In genomic region chr9:36825179-36825578, GRCh38 we compare ENCODE assay signal across 20 cellular contexts.
A peak's percentile ranks its signal among the peaks of the same experiment; 100 is the strongest.
DNase-seq lines count a peak whose midpoint lies in the region; ATAC-seq, FAIRE-seq and TF ChIP-seq lines count a peak whose summit lies in the region.
"Had no signal": no experiment of that assay in that cellular context is flagged by ENCODE, and none has a peak within 500 bp of the region (broad histone marks: within the 10 kb centered on the region; RNA-seq: fewer than 3 reads in every experiment).

No MANE protein-coding gene starts in this region.

- no peaks in the 10 kb centered on the region for H3K79me2 ChIP-seq in HepG2 (ENCODE audit: insufficient read depth, low read length)
- H3K79me2 ChIP-seq in PC-3 (ENCODE audit: low read length): no peaks in the 10 kb centered on the region

- no peaks in the 10 kb centered on the region for H4K20me1 ChIP-seq in HepG2 (ENCODE audit: insufficient read depth, low read length)
- H4K20me1 ChIP-seq in PC-3 (ENCODE audit: low read length): no peaks in the 10 kb centered on the region

- H3K9ac ChIP-seq in HepG2 (ENCODE audit: insufficient read depth, low read depth, low read length) (no peak overlapping the region), kidney (ENCODE audit: low read length in 2 of 2) (no peak overlapping the region), PC-3 (ENCODE audit: low read length) (no peak overlapping the region)
- H3K9ac ChIP-seq: GM23248 had no signal

- intact Hi-C loops in HepG2 (cut with micrococcal nuclease; ENCODE audit: unreplicated experiment): no loop called here
- intact Hi-C loops in right lobe of liver (cut with DNase I): no loop called here
- intact Hi-C loops in kidney (cut with DNase I): no loop called here
- intact Hi-C loops in posterior vena cava (cut with DNase I): no loop called here
- intact Hi-C loops in PC-3 (cut with micrococcal nuclease): no loop called here

- no peaks in the 10 kb centered on the region for H3K4me1 ChIP-seq in HepG2 (ENCODE audit: insufficient read depth, low read length)
- no peaks in the 10 kb centered on the region for H3K4me1 ChIP-seq in right lobe of liver
- H3K4me1 ChIP-seq in kidney (ENCODE audit: control insufficient read depth in 1 of 2, insufficient read depth in 1 of 2, low read depth in 1 of 2, low read length in 2 of 2): no peaks in the 10 kb centered on the region
- H3K4me1 ChIP-seq in PC-3 (ENCODE audit: insufficient read depth, low read length): no peaks in the 10 kb centered on the region

- H3K36me3 ChIP-seq in HepG2 (replicated peaks in 1 of 2; ENCODE audit: control insufficient read depth in 1 of 2, insufficient read depth in 2 of 2, low read length in 2 of 2) (no peaks in the 10 kb centered on the region), right lobe of liver (no peaks in the 10 kb centered on the region), kidney (ENCODE audit: control insufficient read depth in 1 of 2, insufficient read depth in 2 of 2, low read length in 2 of 2) (no peaks in the 10 kb centered on the region), PC-3 (ENCODE audit: low read depth, low read length) (no peaks in the 10 kb centered on the region)

- H3K27me3 ChIP-seq in HepG2 (ENCODE audit: control insufficient read depth in 1 of 2, insufficient read depth in 2 of 2, low read length in 2 of 2): peaks cover 3 to 14% of the 10 kb centered on the region in 2 experiments; a peak in 1 of 5 replicates
- H3K27me3 ChIP-seq in right lobe of liver: no peaks in the 10 kb centered on the region
- H3K27me3 ChIP-seq in PC-3 (ENCODE audit: low read length): peaks cover 25% of the 10 kb centered on the region

- no peaks in the 10 kb centered on the region for H3K9me3 ChIP-seq in HepG2 (ENCODE audit: low read length)
- no peaks in the 10 kb centered on the region for H3K9me3 ChIP-seq in right lobe of liver
- H3K9me3 ChIP-seq in kidney (ENCODE audit: control insufficient read depth in 1 of 2, low read length in 2 of 2): no peaks in the 10 kb centered on the region
- no peaks in the 10 kb centered on the region for H3K9me3 ChIP-seq in PC-3 (ENCODE audit: low read length)

- H2AFZ ChIP-seq in HepG2 (ENCODE audit: low read length) (no peak overlapping the region), PC-3 (ENCODE audit: low read length) (no peak overlapping the region)
- H2AFZ ChIP-seq: GM23248 had no signal

- ATAC-seq in HepG2: peak; percentile 39; the same call in 1 of the 3 replicates
- no peak for ATAC-seq in right lobe of liver
- no peak for ATAC-seq in PC-3

- CTCF ChIA-PET in HepG2 (lab: Yijun Ruan, JAX; ENCODE audit: low intra/inter-chr PET ratio, low total read pairs): no interaction called here
- CTCF ChIA-PET in PC-3 (lab: Charles Lee): no interaction called here

- H3K27ac ChIP-seq in HepG2 (ENCODE audit: extremely low read length, insufficient read depth, low read length) (no peak overlapping the region), right lobe of liver (no peak overlapping the region), kidney (ENCODE audit: low read depth in 2 of 2, low read length in 2 of 2) (no peak overlapping the region), PC-3 (ENCODE audit: low read length) (no peak overlapping the region)
- H3K27ac ChIP-seq: GM23248 had no signal

- FAIRE-seq in HepG2 (lab: Jason Lieb, UNC): no peak
- no peak for FAIRE-seq in kidney (lab: Jason Lieb, UNC)
- FAIRE-seq: GM12891, GM19239, H1 had no signal

- no peaks in the 10 kb centered on the region for H3K9me2 ChIP-seq in PC-3 (replicated peaks; ENCODE audit: low read length)

- H3K4me2 ChIP-seq in HepG2 (ENCODE audit: low read depth, low read length) (no peak overlapping the region), PC-3 (ENCODE audit: low read length) (no peak overlapping the region)

- WGBS in HepG2 (ENCODE audit: low lambda C conversion rate): 83% methylated on average over 2 of the region's 8 CpGs
- 57% methylated on average over 4 of the region's 8 CpGs for WGBS in right lobe of liver (ENCODE audit: insufficient coverage, low coverage, low lambda C conversion rate, missing lambda C conversion rate)

- H3F3A ChIP-seq in PC-3 (ENCODE audit: low read length, unreplicated experiment): no peaks in the 10 kb centered on the region

- TF ChIP-seq EP300 in HepG2 (IDR thresholded peaks at IDR 0.05; ENCODE audit: low read depth in 2 of 2, low read length in 2 of 2): no peak
- no peak for TF ChIP-seq EP300 in HepG2 (CRISPR knock-in tag; IDR thresholded peaks at IDR 0.05; ENCODE audit: borderline replicate concordance)

- in situ Hi-C loops in HepG2 (cut with HindIII; ENCODE audit: extremely low pct_ligation_motif_present, low pct_unique_long_range_greater_than_20kb): no loop called here

- no peak for TF ChIP-seq RAD21 in HepG2 (CRISPR knock-in tag; IDR thresholded peaks at IDR 0.05)

- BruUV-seq in HepG2 (replicated peaks; lab: Mats Ljungman, UMichigan): no TSS peak
- no TSS peak for BruUV-seq in PC-3 (replicated peaks; lab: Mats Ljungman, UMichigan)

- no peak for TF ChIP-seq POLR2A in HepG2 (IDR thresholded peaks at IDR 0.05; ENCODE audit: insufficient read depth in 1 of 2, low read depth in 2 of 2, low read length in 2 of 2)
- no peak for TF ChIP-seq POLR2A in right lobe of liver (IDR thresholded peaks at IDR 0.05)

- TF ChIP-seq CTCF in HepG2 (CRISPR knock-in tag; IDR thresholded peaks at IDR 0.05) (no peak), right lobe of liver (IDR thresholded peaks at IDR 0.05) (no peak), kidney (IDR thresholded peaks at IDR 0.05; ENCODE audit: borderline replicate concordance, extremely low read depth, insufficient read depth) (no peak), PC-3 (conservative IDR thresholded peaks at IDR 0.05; ENCODE audit: low read depth, low read length) (no peak)

- DNase-seq in HepG2 (ENCODE audit: low spot score): no peak
- DNase-seq in right lobe of liver: no peak
- peak; percentile 20 for DNase-seq in kidney
- DNase-seq in posterior vena cava (ENCODE audit: low spot score): peak; percentile 50
- DNase-seq in foreskin melanocyte: no peak
- DNase-seq in NCI-H1417 (lab: John Stamatoyannopoulos, UW): no peak
- DNase-seq in PC-3: no peak
- DNase-seq: C1 segment of cervical spinal cord; Calu3; CD4-positive, alpha-beta memory T cell; COR-L47; DMS53; DMS79 treated with DMSO at 0.1 percent for 48 hours; GF-D8; GM23248; H7; HCEC 1CT had no signal

- POLR2A ChIA-PET in HepG2 (lab: Yijun Ruan, JAX) (no interaction called here), PC-3 (lab: Charles Lee; ENCODE audit: unreplicated experiment) (no interaction called here)

- H3K4me3 ChIP-seq in HepG2 (replicated peaks in 1 of 3; ENCODE audit: insufficient read depth in 1 of 3, low read depth in 2 of 3, low read length in 3 of 3): no peak overlapping the region
- H3K4me3 ChIP-seq in right lobe of liver: no peak overlapping the region
- H3K4me3 ChIP-seq in kidney (ENCODE audit: low read length in 2 of 2): no peak overlapping the region
- H3K4me3 ChIP-seq in PC-3 (ENCODE audit: low read length): no peak overlapping the region
- H3K4me3 ChIP-seq: GM23248 had no signal

TF ChIP-seq in HepG2, 621 proteins besides CTCF, POLR2A, EP300 and RAD21:
- TF ChIP-seq ATF5 (CRISPR knock-in tag; IDR thresholded peaks at IDR 0.05; ENCODE audit: low read depth) (no peak), ZNF101 (CRISPR knock-in tag; IDR thresholded peaks at IDR 0.05; ENCODE audit: borderline replicate concordance, low read depth) (no peak)

Comparison
In these comparisons a context has a peak if more than half of its experiments do, and no peak if none do; other contexts are left out.
1. DNase-seq: peak in kidney (single experiment) and posterior vena cava (single experiment); none in HepG2 (single experiment), right lobe of liver (0 of 3), foreskin melanocyte (single experiment), NCI-H1417 (0 of 3) and PC-3 (single experiment).